Comparison of ENCODE assay signal across 7 cellular contexts in genomic region chr5:134224905-134225779, GRCh38. TPM values are rescaled to one million over a fixed set of nuclear protein-coding genes. Genes with fewer than 3 reads are reported as not detected.
A peak's percentile ranks its signal among the peaks of the same experiment; 100 is the strongest.
DNase-seq lines count a peak whose midpoint lies in the region; ATAC-seq and TF ChIP-seq lines count a peak whose summit lies in the region.

No MANE protein-coding gene starts in this region.

- peak overlapping the region; percentile 97 for H3K4me3 Mint-ChIP-seq in activated CD4-positive, alpha-beta T cell treated with anti-CD3 and anti-CD28 coated beads for 36 hours

- peak overlapping the region; percentile 97 for H3K4me3 ChIP-seq in choroid plexus epithelial cell (ENCODE audit: low read depth, low read length)

- POLR2A ChIA-PET in activated CD4-positive, alpha-beta T cell treated with anti-CD3 and anti-CD28 coated beads for 36 hours (lab: Charles Lee) = interaction anchor here (0.6 to 3.0 kb wide), 5 partner anchors 9 to 343 kb away, joined by 3 to 29 read pairs (median 7); partner anchors contain the start of genes JADE2 and SKP1

- no peaks in the 10 kb centered on the region for H3K27me3 Mint-ChIP-seq in activated CD4-positive, alpha-beta T cell treated with anti-CD3 and anti-CD28 coated beads for 36 hours

- H3K9me3 Mint-ChIP-seq in activated CD4-positive, alpha-beta T cell treated with anti-CD3 and anti-CD28 coated beads for 36 hours (ENCODE audit: low read depth) = no peaks in the 10 kb centered on the region

- peak; percentile 35 for ATAC-seq in GM18502 (IDR thresholded peaks at IDR 0.05; ENCODE audit: poor library complexity, unreplicated experiment)
- ATAC-seq in HG02571 (IDR thresholded peaks at IDR 0.05; ENCODE audit: unreplicated experiment) = peak; percentile 25
- ATAC-seq in activated CD4-positive, alpha-beta T cell treated with anti-CD3 and anti-CD28 coated beads for 36 hours = peak; percentile 39
- peak; percentile 31 for ATAC-seq in left colon

- TF ChIP-seq CTCF in choroid plexus epithelial cell (conservative IDR thresholded peaks at IDR 0.05; ENCODE audit: low read depth, low read length) = peak; percentile 10

- peaks cover 41% of the 10 kb centered on the region for H3K36me3 Mint-ChIP-seq in activated CD4-positive, alpha-beta T cell treated with anti-CD3 and anti-CD28 coated beads for 36 hours (ENCODE audit: low read depth)

- DNase-seq in NCI-H1092 (lab: John Stamatoyannopoulos, UW) (peak; percentile 37), choroid plexus epithelial cell (ENCODE audit: low read depth) (peak; percentile 62), left colon (peak; percentile 47 to 78)
- peak; percentile 83 for DNase-seq in activated CD4-positive, alpha-beta T cell treated with anti-CD3 and anti-CD28 coated beads for 36 hours
- peak; percentile 69 for DNase-seq in stimulated activated CD4-positive, alpha-beta T cell treated with anti-CD3 and anti-CD28 coated beads, Interleukin-1b, Interleukin-23, amount 100 ng/mL, for 48 hours

- intact Hi-C loops in activated CD4-positive, alpha-beta T cell treated with anti-CD3 and anti-CD28 coated beads for 36 hours (cut with DNase I, micrococcal nuclease) = loop anchor here (1.0 to 10.0 kb wide), 8 partner anchors 62 to 1263 kb away; partner anchors contain the start of genes AFF4 (in 1 of the 2), C5orf24 (in 1 of the 2), DDX46 (in 1 of the 2) and JADE2 (in 1 of the 2)
- intact Hi-C loops in left colon (cut with DNase I, micrococcal nuclease) = no loop called here

- CTCF ChIA-PET in activated CD4-positive, alpha-beta T cell treated with anti-CD3 and anti-CD28 coated beads for 36 hours (lab: Charles Lee) = interaction anchor here (0.9 to 1.9 kb wide), 15 partner anchors 9 to 514 kb away, joined by 3 to 9 read pairs (median 4); partner anchors contain the start of gene CAMLG

- peak overlapping the region; percentile 98 for H3K27ac Mint-ChIP-seq in activated CD4-positive, alpha-beta T cell treated with anti-CD3 and anti-CD28 coated beads for 36 hours

- peaks cover 54% of the 10 kb centered on the region for H3K4me1 Mint-ChIP-seq in activated CD4-positive, alpha-beta T cell treated with anti-CD3 and anti-CD28 coated beads for 36 hours

RNA-seq across cellular contexts. Expression of gene PPP2CA, which starts 0.7 kb away (rescaled TPM):
- 100 to 1,000 TPM; 148 to 154 TPM for total RNA-seq in activated CD4-positive, alpha-beta T cell treated with anti-CD3 and anti-CD28 coated beads for 36 hours
- total RNA-seq in left colon = 100 to 1,000 TPM; 117 to 119 TPM

RNA-seq across cellular contexts. Expression of gene SKP1, which starts 48.4 kb away (rescaled TPM):
- 100 to 1,000 TPM; 218 to 265 TPM for total RNA-seq in activated CD4-positive, alpha-beta T cell treated with anti-CD3 and anti-CD28 coated beads for 36 hours
- 100 to 1,000 TPM; 242 to 273 TPM for total RNA-seq in left colon

Comparison
In these comparisons a context has a peak if more than half of its experiments do, and no peak if none do; other contexts are left out.
1. Peak in every context shown above with its lines: DNase-seq, ATAC-seq and H3K4me3 ChIP-seq.
2. intact Hi-C loops: an anchor here in activated CD4-positive, alpha-beta T cell treated with anti-CD3 and anti-CD28 coated beads for 36 hours (1.0 to 10.0 kb wide); none called in left colon.